In genomic region chr13:51980918-51981317, GRCh38 we compare ENCODE assay signal across 18 cellular contexts.
"Had no signal": no experiment of that assay in that cellular context is flagged by ENCODE, and none has a peak within 500 bp of the region (broad histone marks: within the 10 kb centered on the region; RNA-seq: fewer than 3 reads in every experiment).

No MANE protein-coding gene starts in this region.

- H3K27ac ChIP-seq: adrenal gland, left lung, pancreas, tibial nerve, uterus had no signal

- H3K36me3 Mint-ChIP-seq: activated naive CD4-positive, alpha-beta T cell treated with anti-CD3 and anti-CD28 coated beads, Interleukin-2, amount 50 U/mL, for 24 hours had no signal

- H3K4me3 Mint-ChIP-seq: activated CD4-positive, alpha-beta T cell treated with anti-CD3 and anti-CD28 coated beads for 36 hours; activated naive CD4-positive, alpha-beta T cell treated with anti-CD3 and anti-CD28 coated beads, Interleukin-2, amount 50 U/mL, for 24 hours; naive thymus-derived CD4-positive, alpha-beta T cell had no signal

- H3K9me3 ChIP-seq: adrenal gland, left lung, mucosa of descending colon, pancreas, uterus had no signal

- H3K27me3 ChIP-seq: adrenal gland, dorsolateral prefrontal cortex, left lung, pancreas, tibial nerve, uterus had no signal

- H3K4me3 ChIP-seq: adrenal gland, dorsolateral prefrontal cortex, left lung, mucosa of descending colon, pancreas, tibial nerve, uterus had no signal

- DNase-seq: activated CD4-positive, alpha-beta T cell treated with anti-CD3 and anti-CD28 coated beads for 36 hours; activated CD4-positive, alpha-beta T cell treated with anti-CD3 and anti-CD28 coated beads, Interleukin-2, amount 50 U/mL, for 48 hours; activated gamma-delta T cell; adrenal gland; dorsolateral prefrontal cortex; foreskin fibroblast; glutamatergic neuron; left lung; mucosa of descending colon; naive thymus-derived CD4-positive, alpha-beta T cell; pancreas; stimulated activated CD4-positive, alpha-beta T cell treated with anti-CD3 and anti-CD28 coated beads, Interleukin-2, amount 100 ng/mL, for 24 hours; stimulated activated naive CD4-positive, alpha-beta T cell treated with Interleukin-2 at 50 U/mL for 16 hours; substantia nigra; T-helper 2 cell; uterus had no signal

- H3K27me3 Mint-ChIP-seq: activated naive CD4-positive, alpha-beta T cell treated with anti-CD3 and anti-CD28 coated beads, Interleukin-2, amount 50 U/mL, for 24 hours had no signal

- H3K4me1 Mint-ChIP-seq: activated CD4-positive, alpha-beta T cell treated with anti-CD3 and anti-CD28 coated beads for 36 hours; activated naive CD4-positive, alpha-beta T cell treated with anti-CD3 and anti-CD28 coated beads, Interleukin-2, amount 50 U/mL, for 24 hours had no signal

- H3K4me1 ChIP-seq: adrenal gland, left lung, pancreas, uterus had no signal

- H3K36me3 ChIP-seq: adrenal gland, left lung, pancreas, tibial nerve, uterus had no signal

- FAIRE-seq: pancreas had no signal

- ATAC-seq: activated CD4-positive, alpha-beta T cell treated with anti-CD3 and anti-CD28 coated beads for 36 hours; left lung; mucosa of descending colon; naive thymus-derived CD4-positive, alpha-beta T cell; pancreas had no signal

- H3K27ac Mint-ChIP-seq: activated CD4-positive, alpha-beta T cell treated with anti-CD3 and anti-CD28 coated beads for 36 hours; activated naive CD4-positive, alpha-beta T cell treated with anti-CD3 and anti-CD28 coated beads, Interleukin-2, amount 50 U/mL, for 24 hours; naive thymus-derived CD4-positive, alpha-beta T cell had no signal
